ENCODE assay signal across 1 cellular context in the genomic region with DNA sequence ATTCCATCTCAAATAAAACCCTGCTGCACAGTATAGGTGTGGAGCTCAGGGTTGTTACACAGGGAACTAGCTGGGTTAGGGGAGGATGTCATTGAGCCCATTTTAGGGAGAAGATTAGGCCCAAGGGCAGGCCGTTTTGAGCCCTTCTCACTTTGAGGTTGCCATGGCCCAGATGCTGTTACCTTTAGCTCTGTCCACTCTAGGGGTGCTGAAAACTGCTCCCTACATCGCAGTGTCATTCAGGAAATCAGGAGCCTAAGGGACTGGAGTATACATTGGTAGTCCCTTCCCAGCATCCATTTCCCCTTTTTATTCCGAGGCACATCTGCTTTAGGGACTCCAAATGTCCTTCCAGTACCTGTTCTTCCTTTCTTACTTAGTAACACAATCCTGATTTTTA.
TF ChIP-seq lines count a peak whose summit lies in the region.

No MANE protein-coding gene starts in this region.

TF ChIP-seq in GM23338, 12 proteins besides CTCF, POLR2A, EP300 and RAD21:
- TF ChIP-seq, protein P1, sequence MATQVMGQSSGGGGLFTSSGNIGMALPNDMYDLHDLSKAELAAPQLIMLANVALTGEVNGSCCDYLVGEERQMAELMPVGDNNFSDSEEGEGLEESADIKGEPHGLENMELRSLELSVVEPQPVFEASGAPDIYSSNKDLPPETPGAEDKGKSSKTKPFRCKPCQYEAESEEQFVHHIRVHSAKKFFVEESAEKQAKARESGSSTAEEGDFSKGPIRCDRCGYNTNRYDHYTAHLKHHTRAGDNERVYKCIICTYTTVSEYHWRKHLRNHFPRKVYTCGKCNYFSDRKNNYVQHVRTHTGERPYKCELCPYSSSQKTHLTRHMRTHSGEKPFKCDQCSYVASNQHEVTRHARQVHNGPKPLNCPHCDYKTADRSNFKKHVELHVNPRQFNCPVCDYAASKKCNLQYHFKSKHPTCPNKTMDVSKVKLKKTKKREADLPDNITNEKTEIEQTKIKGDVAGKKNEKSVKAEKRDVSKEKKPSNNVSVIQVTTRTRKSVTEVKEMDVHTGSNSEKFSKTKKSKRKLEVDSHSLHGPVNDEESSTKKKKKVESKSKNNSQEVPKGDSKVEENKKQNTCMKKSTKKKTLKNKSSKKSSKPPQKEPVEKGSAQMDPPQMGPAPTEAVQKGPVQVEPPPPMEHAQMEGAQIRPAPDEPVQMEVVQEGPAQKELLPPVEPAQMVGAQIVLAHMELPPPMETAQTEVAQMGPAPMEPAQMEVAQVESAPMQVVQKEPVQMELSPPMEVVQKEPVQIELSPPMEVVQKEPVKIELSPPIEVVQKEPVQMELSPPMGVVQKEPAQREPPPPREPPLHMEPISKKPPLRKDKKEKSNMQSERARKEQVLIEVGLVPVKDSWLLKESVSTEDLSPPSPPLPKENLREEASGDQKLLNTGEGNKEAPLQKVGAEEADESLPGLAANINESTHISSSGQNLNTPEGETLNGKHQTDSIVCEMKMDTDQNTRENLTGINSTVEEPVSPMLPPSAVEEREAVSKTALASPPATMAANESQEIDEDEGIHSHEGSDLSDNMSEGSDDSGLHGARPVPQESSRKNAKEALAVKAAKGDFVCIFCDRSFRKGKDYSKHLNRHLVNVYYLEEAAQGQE (IDR thresholded peaks at IDR 0.05; ENCODE audit: unreplicated experiment), result peak; percentile 83
- no peak for TF ChIP-seq ZNF331 (CRISPR knock-in tag; IDR thresholded peaks at IDR 0.05; ENCODE audit: low read depth)
